In the genomic region with DNA sequence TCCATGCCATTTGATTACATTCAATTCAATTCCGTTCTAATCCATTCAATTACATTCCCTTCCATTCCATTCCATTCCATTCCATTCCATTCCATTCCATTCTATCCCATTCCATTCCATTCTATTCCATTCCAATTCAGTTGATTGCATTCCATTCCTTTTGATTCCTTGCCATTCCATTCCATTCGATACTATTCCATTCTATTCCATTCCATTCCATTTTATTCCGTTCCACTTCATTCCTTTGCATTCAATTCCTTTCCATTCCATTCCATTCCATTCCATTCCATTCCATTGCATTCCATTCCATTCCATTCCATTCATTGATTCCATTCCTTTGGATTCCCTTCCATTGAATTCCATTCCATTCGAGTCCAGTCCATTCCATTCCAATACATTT, we compare ENCODE assay signal across 19 cellular contexts.
DNase-seq lines count a peak whose midpoint lies in the region; ATAC-seq and TF ChIP-seq lines count a peak whose summit lies in the region.
"Had no signal": no experiment of that assay in that cellular context is flagged by ENCODE, and none has a peak within 500 bp of the region (broad histone marks: within the 10 kb centered on the region; RNA-seq: fewer than 3 reads in every experiment).

No MANE protein-coding gene starts in this region.

- DNase-seq in coronary artery (ENCODE audit: low spot score): no peak
- DNase-seq in NCI-H1436 (lab: John Stamatoyannopoulos, UW): no peak
- no peak for DNase-seq in activated T-helper 1 cell treated with anti-CD3 and anti-CD28 coated beads, Interleukin-12 subunit alpha, Interleukin-12 subunit beta, Interleukin-2, Interleukin-4 antibody, amounts not matched to agents 30 ng/mL and 10 ng/mL and 1 ng/mL, durations not matched to agents 14 hours and 24 hours and 36 hours (ENCODE audit: low spot score)
- DNase-seq: BE2C; CD8-positive, alpha-beta T cell; COR-L47; DMS153; DMS79 treated with DMSO at 0.1 percent for 48 hours; EL; GOT3; HFFc6 had no signal

- intact Hi-C loops in activated T-helper 1 cell treated with anti-CD3 and anti-CD28 coated beads, Interleukin-12 subunit alpha, Interleukin-12 subunit beta, Interleukin-2, Interleukin-4 antibody, amounts not matched to agents 30 ng/mL and 10 ng/mL and 1 ng/mL, durations not matched to agents 14 hours and 24 hours and 36 hours (cut with micrococcal nuclease): no loop called here

- H3K9me3 ChIP-seq in HUES48 (ENCODE audit: control insufficient read depth, insufficient read depth, low read length): no peaks in the 10 kb centered on the region; the same call in 1 of the 2 replicates
- H3K9me3 ChIP-seq in liver (ENCODE audit: control insufficient read depth in 4 of 4, low read length in 3 of 4): peaks cover 61 to 91% (median 87%) of the 10 kb centered on the region in 4 donors

- TF ChIP-seq CTCF in coronary artery (IDR thresholded peaks at IDR 0.05) (no peak), liver (IDR thresholded peaks at IDR 0.05; ENCODE audit: low read depth, low read length, missing input control) (no peak)

- 47% methylated on average over 4 of the region's 4 CpGs for WGBS in liver

- no peak overlapping the region for H3K4me3 Mint-ChIP-seq in activated T-helper 1 cell treated with anti-CD3 and anti-CD28 coated beads, Interleukin-12 subunit alpha, Interleukin-12 subunit beta, Interleukin-2, Interleukin-4 antibody, amounts not matched to agents 30 ng/mL and 10 ng/mL and 1 ng/mL, durations not matched to agents 14 hours and 24 hours and 36 hours
- H3K4me3 Mint-ChIP-seq: CD14-positive monocyte; CD8-positive, alpha-beta T cell; HFFc6 had no signal

- H3K27ac Mint-ChIP-seq in activated T-helper 1 cell treated with anti-CD3 and anti-CD28 coated beads, Interleukin-12 subunit alpha, Interleukin-12 subunit beta, Interleukin-2, Interleukin-4 antibody, amounts not matched to agents 30 ng/mL and 10 ng/mL and 1 ng/mL, durations not matched to agents 14 hours and 24 hours and 36 hours: no peak overlapping the region
- H3K27ac Mint-ChIP-seq: CD14-positive monocyte; CD8-positive, alpha-beta T cell; HFFc6 had no signal

- H3K27ac ChIP-seq in HUES48 (ENCODE audit: low read depth, low read length): no peak overlapping the region
- H3K27ac ChIP-seq in coronary artery: no peak overlapping the region
- no peak overlapping the region for H3K27ac ChIP-seq in liver (ENCODE audit: low read depth in 1 of 2, low read length in 2 of 2)
- H3K27ac ChIP-seq: A549, HL-60 had no signal

- no peaks in the 10 kb centered on the region for H3K27me3 Mint-ChIP-seq in activated T-helper 1 cell treated with anti-CD3 and anti-CD28 coated beads, Interleukin-12 subunit alpha, Interleukin-12 subunit beta, Interleukin-2, Interleukin-4 antibody, amounts not matched to agents 30 ng/mL and 10 ng/mL and 1 ng/mL, durations not matched to agents 14 hours and 24 hours and 36 hours (ENCODE audit: insufficient read depth)

- no peaks in the 10 kb centered on the region for H3K9me3 Mint-ChIP-seq in activated T-helper 1 cell treated with anti-CD3 and anti-CD28 coated beads, Interleukin-12 subunit alpha, Interleukin-12 subunit beta, Interleukin-2, Interleukin-4 antibody, amounts not matched to agents 30 ng/mL and 10 ng/mL and 1 ng/mL, durations not matched to agents 14 hours and 24 hours and 36 hours
- H3K9me3 Mint-ChIP-seq: HFFc6 had no signal

- H3K27me3 ChIP-seq in HUES48 (ENCODE audit: control insufficient read depth, insufficient read depth, low read length) (no peaks in the 10 kb centered on the region), liver (ENCODE audit: control insufficient read depth in 4 of 4, insufficient read depth in 4 of 4, low read length in 3 of 4) (no peaks in the 10 kb centered on the region)
- H3K27me3 ChIP-seq: BE2C had no signal

- H3K4me1 ChIP-seq in HUES48 (ENCODE audit: control insufficient read depth, insufficient read depth, low read length) (no peaks in the 10 kb centered on the region), liver (ENCODE audit: control insufficient read depth in 4 of 4, insufficient read depth in 4 of 4, low read length in 3 of 4) (no peaks in the 10 kb centered on the region)
- H3K4me1 ChIP-seq: A549, BE2C, HAP-1 had no signal

- no peaks in the 10 kb centered on the region for H3K36me3 ChIP-seq in HUES48 (ENCODE audit: control insufficient read depth, insufficient read depth, low read length)
- H3K36me3 ChIP-seq in liver (ENCODE audit: control insufficient read depth in 4 of 4, insufficient read depth in 3 of 4, low read depth in 1 of 4, low read length in 3 of 4): no peaks in the 10 kb centered on the region
- H3K36me3 ChIP-seq: BE2C, HAP-1 had no signal

- H3K36me3 Mint-ChIP-seq in activated T-helper 1 cell treated with anti-CD3 and anti-CD28 coated beads, Interleukin-12 subunit alpha, Interleukin-12 subunit beta, Interleukin-2, Interleukin-4 antibody, amounts not matched to agents 30 ng/mL and 10 ng/mL and 1 ng/mL, durations not matched to agents 14 hours and 24 hours and 36 hours (ENCODE audit: low read depth): peaks cover 37% of the 10 kb centered on the region
- H3K36me3 Mint-ChIP-seq: CD14-positive monocyte had no signal

- H3K4me1 Mint-ChIP-seq in activated T-helper 1 cell treated with anti-CD3 and anti-CD28 coated beads, Interleukin-12 subunit alpha, Interleukin-12 subunit beta, Interleukin-2, Interleukin-4 antibody, amounts not matched to agents 30 ng/mL and 10 ng/mL and 1 ng/mL, durations not matched to agents 14 hours and 24 hours and 36 hours (ENCODE audit: low read depth): no peaks in the 10 kb centered on the region
- H3K4me1 Mint-ChIP-seq: CD14-positive monocyte had no signal

- H3K4me3 ChIP-seq in HUES48 (ENCODE audit: low read depth, low read length) (0 out of 2 replicates have a peak overlapping the region, but pooled peaks have one; percentile 1), coronary artery (peak overlapping the region; percentile 5), liver (ENCODE audit: low read depth in 1 of 3, low read length in 3 of 3) (peak overlapping the region in 2 of 3 donors; percentile 6 to 60)
- H3K4me3 ChIP-seq: A549, HAP-1 had no signal

- no peak for ATAC-seq in HG02610 (IDR thresholded peaks at IDR 0.05; ENCODE audit: unreplicated experiment)
- no peak for ATAC-seq in HG03571 (IDR thresholded peaks at IDR 0.05; ENCODE audit: unreplicated experiment)
- ATAC-seq: A549; CD8-positive, alpha-beta T cell had no signal

- TF ChIP-seq RAD21 in liver (IDR thresholded peaks at IDR 0.05): no peak

- H3K9ac ChIP-seq in HUES48 (ENCODE audit: low read depth, low read length) (no peak overlapping the region), liver (ENCODE audit: low read depth in 1 of 2, low read length in 2 of 2) (no peak overlapping the region)

TF ChIP-seq in liver, 16 proteins besides CTCF, POLR2A, EP300 and RAD21:
- TF ChIP-seq FOXA1 (IDR thresholded peaks at IDR 0.05) (no peak), FOXA2 (IDR thresholded peaks at IDR 0.05) (no peak), GABPA (IDR thresholded peaks at IDR 0.05 in 1 of 2, conservative IDR thresholded peaks at IDR 0.05 in 1 of 2) (no peak), EGR1 (IDR thresholded peaks at IDR 0.05; ENCODE audit: low read depth in 2 of 2) (no peak)
- TF ChIP-seq, protein P1, sequence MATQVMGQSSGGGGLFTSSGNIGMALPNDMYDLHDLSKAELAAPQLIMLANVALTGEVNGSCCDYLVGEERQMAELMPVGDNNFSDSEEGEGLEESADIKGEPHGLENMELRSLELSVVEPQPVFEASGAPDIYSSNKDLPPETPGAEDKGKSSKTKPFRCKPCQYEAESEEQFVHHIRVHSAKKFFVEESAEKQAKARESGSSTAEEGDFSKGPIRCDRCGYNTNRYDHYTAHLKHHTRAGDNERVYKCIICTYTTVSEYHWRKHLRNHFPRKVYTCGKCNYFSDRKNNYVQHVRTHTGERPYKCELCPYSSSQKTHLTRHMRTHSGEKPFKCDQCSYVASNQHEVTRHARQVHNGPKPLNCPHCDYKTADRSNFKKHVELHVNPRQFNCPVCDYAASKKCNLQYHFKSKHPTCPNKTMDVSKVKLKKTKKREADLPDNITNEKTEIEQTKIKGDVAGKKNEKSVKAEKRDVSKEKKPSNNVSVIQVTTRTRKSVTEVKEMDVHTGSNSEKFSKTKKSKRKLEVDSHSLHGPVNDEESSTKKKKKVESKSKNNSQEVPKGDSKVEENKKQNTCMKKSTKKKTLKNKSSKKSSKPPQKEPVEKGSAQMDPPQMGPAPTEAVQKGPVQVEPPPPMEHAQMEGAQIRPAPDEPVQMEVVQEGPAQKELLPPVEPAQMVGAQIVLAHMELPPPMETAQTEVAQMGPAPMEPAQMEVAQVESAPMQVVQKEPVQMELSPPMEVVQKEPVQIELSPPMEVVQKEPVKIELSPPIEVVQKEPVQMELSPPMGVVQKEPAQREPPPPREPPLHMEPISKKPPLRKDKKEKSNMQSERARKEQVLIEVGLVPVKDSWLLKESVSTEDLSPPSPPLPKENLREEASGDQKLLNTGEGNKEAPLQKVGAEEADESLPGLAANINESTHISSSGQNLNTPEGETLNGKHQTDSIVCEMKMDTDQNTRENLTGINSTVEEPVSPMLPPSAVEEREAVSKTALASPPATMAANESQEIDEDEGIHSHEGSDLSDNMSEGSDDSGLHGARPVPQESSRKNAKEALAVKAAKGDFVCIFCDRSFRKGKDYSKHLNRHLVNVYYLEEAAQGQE (IDR thresholded peaks at IDR 0.05): no peak
- TF ChIP-seq, protein P2, sequence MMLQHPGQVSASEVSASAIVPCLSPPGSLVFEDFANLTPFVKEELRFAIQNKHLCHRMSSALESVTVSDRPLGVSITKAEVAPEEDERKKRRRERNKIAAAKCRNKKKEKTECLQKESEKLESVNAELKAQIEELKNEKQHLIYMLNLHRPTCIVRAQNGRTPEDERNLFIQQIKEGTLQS (IDR thresholded peaks at IDR 0.05): no peak
